8 cellular contexts compared by ENCODE assay signal in the genomic region with DNA sequence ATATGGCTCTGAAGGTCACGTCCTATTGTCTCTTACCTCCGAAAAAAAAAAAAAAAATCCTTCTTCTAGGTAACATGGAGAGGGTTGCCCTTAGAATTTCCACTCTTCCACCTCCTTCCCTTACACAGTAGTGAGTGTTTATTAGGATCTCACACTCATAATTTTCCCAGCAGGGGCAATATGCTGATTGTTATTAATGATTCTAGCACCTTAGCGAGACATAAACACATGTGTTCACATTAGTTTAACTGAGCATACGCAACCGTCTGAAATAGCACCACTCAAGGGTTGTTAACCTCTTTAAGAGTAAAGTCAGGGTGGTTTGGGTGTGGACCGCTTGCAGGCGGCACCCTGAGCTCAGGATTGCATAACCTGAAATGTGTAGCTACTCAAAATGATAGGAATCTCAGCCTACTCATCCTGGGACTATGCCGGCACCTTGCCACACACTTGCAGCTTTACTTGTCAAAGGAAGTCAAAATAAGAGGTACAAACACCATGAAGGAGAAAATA. TPM values are rescaled to one million over a fixed set of nuclear protein-coding genes. Genes with fewer than 3 reads are reported as not detected.
DNase-seq lines count a peak whose midpoint lies in the region; ATAC-seq, FAIRE-seq and TF ChIP-seq lines count a peak whose summit lies in the region.

No MANE protein-coding gene starts in this region.

- peak; percentile 96 for FAIRE-seq in keratinocyte (lab: Jason Lieb, UNC)

- peak overlapping the region in 1 of 2 donors; percentile 68 for H3K4me3 ChIP-seq in body of pancreas
- peak overlapping the region; percentile 1 to 78 (median 53) for H3K4me3 ChIP-seq in keratinocyte (ENCODE audit: control insufficient read depth in 2 of 3, extremely low read depth in 1 of 3, insufficient read depth in 2 of 3, low read depth in 1 of 3, low read length in 3 of 3)

- no peaks in the 10 kb centered on the region for H3K9me1 ChIP-seq in keratinocyte (ENCODE audit: control insufficient read depth, extremely low read depth, insufficient read depth, low read length)

- H3K4me1 ChIP-seq in body of pancreas: peaks cover 54% of the 10 kb centered on the region
- H3K4me1 ChIP-seq in keratinocyte (ENCODE audit: control insufficient read depth, extremely low read depth, insufficient read depth, low read length): peaks cover 36% of the 10 kb centered on the region

- peak overlapping the region in 3 of 4 donors; percentile 86 to 87 (median 86) for H3K27ac ChIP-seq in body of pancreas
- peak overlapping the region; percentile 86 for H3K27ac ChIP-seq in keratinocyte (ENCODE audit: control insufficient read depth, insufficient read depth, low read length)

- TF ChIP-seq POLR2A in body of pancreas (IDR thresholded peaks at IDR 0.05): peak in 1 of 3 donors; percentile 17

- H3K36me3 ChIP-seq in body of pancreas (replicated peaks in 1 of 2; ENCODE audit: insufficient read depth in 1 of 2, low read depth in 2 of 2): no peaks in the 10 kb centered on the region
- H3K36me3 ChIP-seq in keratinocyte (ENCODE audit: control insufficient read depth in 2 of 2, extremely low read depth in 1 of 2, insufficient read depth in 2 of 2, low read length in 2 of 2): no peaks in the 10 kb centered on the region

- intact Hi-C loops in body of pancreas (cut with DNase I): loop anchor here (10.0 kb wide), 1 partner anchor 56 kb away; a partner anchor contains a TSS

- peak overlapping the region; percentile 75 for H3K9ac ChIP-seq in keratinocyte (ENCODE audit: control insufficient read depth, extremely low read depth, insufficient read depth, low read length)

- H3K27me3 ChIP-seq in body of pancreas (no peaks in the 10 kb centered on the region), keratinocyte (ENCODE audit: control insufficient read depth, extremely low read depth, insufficient read depth, low read length) (no peaks in the 10 kb centered on the region)

- ATAC-seq in body of pancreas (no peak), HG03045 (IDR thresholded peaks at IDR 0.05; ENCODE audit: unreplicated experiment) (no peak)
- ATAC-seq in stimulated activated effector memory CD8-positive, alpha-beta T cell treated with anti-CD3 and anti-CD28 coated beads, Interleukin-12 subunit alpha, Interleukin-12 subunit beta, amount 100 ng/mL, for 72 hours: no peak

- no peaks in the 10 kb centered on the region for H4K20me1 ChIP-seq in keratinocyte (ENCODE audit: control insufficient read depth, extremely low read depth, insufficient read depth, low read length)

- peak overlapping the region; percentile 92 for H3K4me2 ChIP-seq in keratinocyte (ENCODE audit: control insufficient read depth, extremely low read depth, insufficient read depth, low read depth, low read length)

- H3K9me3 Mint-ChIP-seq in stimulated activated effector memory CD8-positive, alpha-beta T cell treated with anti-CD3 and anti-CD28 coated beads, Interleukin-12 subunit alpha, Interleukin-12 subunit beta, amount 100 ng/mL, for 72 hours: no peaks in the 10 kb centered on the region

- DNase-seq in Ammon's horn (ENCODE audit: low spot score) (peak; percentile 44), HuH-7 (ENCODE audit: low spot score) (peak; percentile 53), body of pancreas (peak; percentile 45 to 64 (median 57)), keratinocyte (ENCODE audit: low read depth, low spot score) (peak; percentile 64), Kasumi-1 (lab: John Stamatoyannopoulos, UW) (no peak)
- no peak for DNase-seq in stimulated activated effector memory CD8-positive, alpha-beta T cell treated with anti-CD3 and anti-CD28 coated beads, Interleukin-12 subunit alpha, Interleukin-12 subunit beta, amount 100 ng/mL, for 72 hours (ENCODE audit: low spot score in 2 of 2)
- no peak for DNase-seq in central memory CD4-positive, alpha-beta T cell

- peaks cover 56% of the 10 kb centered on the region for H3K4me1 Mint-ChIP-seq in stimulated activated effector memory CD8-positive, alpha-beta T cell treated with anti-CD3 and anti-CD28 coated beads, Interleukin-12 subunit alpha, Interleukin-12 subunit beta, amount 100 ng/mL, for 72 hours

- no peaks in the 10 kb centered on the region for H3K79me2 ChIP-seq in keratinocyte (ENCODE audit: control insufficient read depth, insufficient read depth, low read length)

- TF ChIP-seq CTCF in body of pancreas (IDR thresholded peaks at IDR 0.05) (no peak), keratinocyte (optimal IDR thresholded peaks at IDR 0.05 in 1 of 3, IDR thresholded peaks at IDR 0.05 in 1 of 3, conservative IDR thresholded peaks at IDR 0.05 in 1 of 3; ENCODE audit: extremely low read depth in 1 of 3, insufficient read depth in 2 of 3, low read length in 3 of 3) (no peak)

- dilution Hi-C loops in keratinocyte (cut with MboI; ENCODE audit: extremely low pct_ligation_motif_present, low sequenced_read_pairs): no loop called here

- H3K36me3 Mint-ChIP-seq in stimulated activated effector memory CD8-positive, alpha-beta T cell treated with anti-CD3 and anti-CD28 coated beads, Interleukin-12 subunit alpha, Interleukin-12 subunit beta, amount 100 ng/mL, for 72 hours: peaks cover 19% of the 10 kb centered on the region

- H3K27ac Mint-ChIP-seq in stimulated activated effector memory CD8-positive, alpha-beta T cell treated with anti-CD3 and anti-CD28 coated beads, Interleukin-12 subunit alpha, Interleukin-12 subunit beta, amount 100 ng/mL, for 72 hours: peak overlapping the region; percentile 29

- peak overlapping the region; percentile 69 for H2AFZ ChIP-seq in keratinocyte (ENCODE audit: control insufficient read depth, low read length)

- peak overlapping the region; percentile 79 for H3K4me3 Mint-ChIP-seq in stimulated activated effector memory CD8-positive, alpha-beta T cell treated with anti-CD3 and anti-CD28 coated beads, Interleukin-12 subunit alpha, Interleukin-12 subunit beta, amount 100 ng/mL, for 72 hours

- H3K9me3 ChIP-seq in body of pancreas (no peaks in the 10 kb centered on the region), keratinocyte (ENCODE audit: control insufficient read depth, low read depth, low read length) (no peaks in the 10 kb centered on the region)

- 10 to 14% methylated on average over 8 of the region's 8 CpGs for WGBS in body of pancreas, 2 donors

RNA-seq across cellular contexts. Expression of a gene that starts 52.2 kb away (rescaled TPM):
- total RNA-seq in body of pancreas: 10 to 100 TPM in 1 of 2 donors, 1 to 10 TPM in 1; 9.3 to 10.2 TPM
- polyA plus RNA-seq in keratinocyte: 0.20 to 0.47 TPM (median 0.39 TPM) in 3 replicates
- polyA plus RNA-seq in keratinocyte (2011; ENCODE audit: low read depth): 1.6 TPM
- polyA plus RNA-seq in keratinocyte (2011; cell fraction: cytosol; rRNA removed): 0.21 and 0.24 TPM in 2 replicates
- 0.80 and 0.85 TPM in 2 replicates for polyA plus RNA-seq in keratinocyte (2011; cell fraction: nucleus; rRNA removed)
- 0.29 and 2.2 TPM in 2 replicates for polyA plus RNA-seq in keratinocyte (2012; ENCODE audit: low replicate concordance)
- polyA minus RNA-seq in keratinocyte: 0.46 to 0.86 TPM (median 0.49 TPM) in 3 replicates
- polyA minus RNA-seq in keratinocyte (2011; cell fraction: cytosol; rRNA and poly(A)+ RNA removed): not detected
- polyA minus RNA-seq in keratinocyte (2011; cell fraction: nucleus; rRNA and poly(A)+ RNA removed): 1.3 and 2.0 TPM in 2 replicates

RNA-seq across cellular contexts. Expression of a gene that starts 52.3 kb away (rescaled TPM):
- total RNA-seq in body of pancreas: 10 to 100 TPM; 11.2 to 19.4 TPM
- 32.4 to 54.1 TPM (median 41.2 TPM) in 3 replicates for polyA plus RNA-seq in keratinocyte
- polyA plus RNA-seq in keratinocyte (2011; ENCODE audit: low read depth): 101 TPM
- polyA plus RNA-seq in keratinocyte (2011; cell fraction: cytosol; rRNA removed): 32.0 and 69.2 TPM in 2 replicates
- polyA plus RNA-seq in keratinocyte (2011; cell fraction: nucleus; rRNA removed): 51.8 and 66.9 TPM in 2 replicates
- polyA plus RNA-seq in keratinocyte (2012; ENCODE audit: low replicate concordance): 37.1 and 79.6 TPM in 2 replicates
- 12.7 to 35.9 TPM (median 15.4 TPM) in 3 replicates for polyA minus RNA-seq in keratinocyte
- polyA minus RNA-seq in keratinocyte (2011; cell fraction: cytosol; rRNA and poly(A)+ RNA removed): 9.4 TPM
- 18.3 and 35.9 TPM in 2 replicates for polyA minus RNA-seq in keratinocyte (2011; cell fraction: nucleus; rRNA and poly(A)+ RNA removed)

Comparison
In these comparisons a context has a peak if more than half of its experiments do, and no peak if none do; other contexts are left out.
1. DNase-seq: peak in Ammon's horn (single experiment), HuH-7 (single experiment), body of pancreas (4 of 4) and keratinocyte (single experiment); none in stimulated activated effector memory CD8-positive, alpha-beta T cell treated with anti-CD3 and anti-CD28 coated beads, Interleukin-12 subunit alpha, Interleukin-12 subunit beta, amount 100 ng/mL, for 72 hours (0 of 2), central memory CD4-positive, alpha-beta T cell (single experiment) and Kasumi-1 (0 of 2).